8 cellular contexts compared by ENCODE assay signal in genomic region chr18:63317982-63318881, GRCh38. TPM values are rescaled to one million over a fixed set of nuclear protein-coding genes. Genes with fewer than 3 reads are reported as not detected.
DNase-seq lines count a peak whose midpoint lies in the region; ATAC-seq and TF ChIP-seq lines count a peak whose summit lies in the region.

No MANE protein-coding gene starts in this region.

- peak overlapping the region; percentile 94 to 100 (median 99) for H3K4me3 Mint-ChIP-seq in naive thymus-derived CD8-positive, alpha-beta T cell

- H3K27ac Mint-ChIP-seq in naive thymus-derived CD8-positive, alpha-beta T cell, result peak overlapping the region; percentile 87 to 97 (median 96)

- POLR2A ChIA-PET in naive thymus-derived CD8-positive, alpha-beta T cell (lab: Charles Lee), result interaction anchor here (0.7 to 3.9 kb wide), 30 partner anchors 18 to 796 kb away, joined by 3 to 58 read pairs (median 6); partner anchors contain the start of genes VPS4B and ZCCHC2

- H3K9me3 Mint-ChIP-seq in naive thymus-derived CD8-positive, alpha-beta T cell, result no peaks in the 10 kb centered on the region

- peaks cover 27 to 82% (median 61%) of the 10 kb centered on the region in 4 donors for H3K4me1 Mint-ChIP-seq in naive thymus-derived CD8-positive, alpha-beta T cell

- H3K36me3 Mint-ChIP-seq in naive thymus-derived CD8-positive, alpha-beta T cell, result peaks cover 0 to 15% (median 5%) of the 10 kb centered on the region in 3 donors

- peak; percentile 33 for DNase-seq in NCI-H82 (lab: John Stamatoyannopoulos, UW)
- DNase-seq in NCI-H82 treated with DMSO at 0.1 percent for 48 hours (lab: John Stamatoyannopoulos, UW; ENCODE audit: unreplicated experiment), result no peak
- DNase-seq in NCI-H69 (lab: John Stamatoyannopoulos, UW), result peak; percentile 99
- DNase-seq in activated CD8-positive, alpha-beta memory T cell treated with anti-CD3 and anti-CD28 coated beads, Interleukin-2, amount 50 U/mL, for 1 hour (ENCODE audit: extremely low read depth), result peak; percentile 66
- DNase-seq in epithelial cell of proximal tubule (ENCODE audit: low read depth), result no peak
- DNase-seq in naive thymus-derived CD8-positive, alpha-beta T cell, result peak; percentile 63 to 91 (median 76)
- DNase-seq in stimulated activated naive CD4-positive, alpha-beta T cell (lab: John Stamatoyannopoulos, UW), result peak; percentile 58 to 75 (median 62)

- peak overlapping the region; percentile 81 for H3K4me3 ChIP-seq in epithelial cell of proximal tubule (ENCODE audit: low read depth, low read length)

- no peaks in the 10 kb centered on the region for H3K27me3 Mint-ChIP-seq in naive thymus-derived CD8-positive, alpha-beta T cell

- ATAC-seq in HG02973 (IDR thresholded peaks at IDR 0.05; ENCODE audit: unreplicated experiment), result peak; percentile 49
- ATAC-seq in naive thymus-derived CD8-positive, alpha-beta T cell, result peak; percentile 48 to 61

- peak; percentile 91 for TF ChIP-seq CTCF in epithelial cell of proximal tubule (conservative IDR thresholded peaks at IDR 0.05; ENCODE audit: low read depth, low read length)

RNA-seq across cellular contexts. Expression of gene BCL2, which starts 1.3 kb away (rescaled TPM):
- total RNA-seq in epithelial cell of proximal tubule, result 3.0 and 4.7 TPM in 2 replicates
- 10 to 100 TPM; 32.9 to 33.1 TPM for total RNA-seq in naive thymus-derived CD8-positive, alpha-beta T cell
- 10 to 100 TPM; 24.3 to 40.2 (median 31.3) TPM for polyA plus RNA-seq in naive thymus-derived CD8-positive, alpha-beta T cell

RNA-seq across cellular contexts. Expression of gene KDSR, which starts 48.8 kb away (rescaled TPM):
- 25.4 and 38.3 TPM in 2 replicates for total RNA-seq in epithelial cell of proximal tubule
- total RNA-seq in naive thymus-derived CD8-positive, alpha-beta T cell, result 10 to 100 TPM; 49.1 to 50.6 TPM
- 10 to 100 TPM; 55.9 to 66.9 (median 65.4) TPM for polyA plus RNA-seq in naive thymus-derived CD8-positive, alpha-beta T cell

Comparison
In these comparisons a context has a peak if more than half of its experiments do, and no peak if none do; other contexts are left out.
1. DNase-seq: peak in NCI-H82 (single experiment), NCI-H69 (single experiment), activated CD8-positive, alpha-beta memory T cell treated with anti-CD3 and anti-CD28 coated beads, Interleukin-2, amount 50 U/mL, for 1 hour (single experiment), naive thymus-derived CD8-positive, alpha-beta T cell (10 of 10) and stimulated activated naive CD4-positive, alpha-beta T cell (6 of 6); none in NCI-H82 treated with DMSO at 0.1 percent for 48 hours (single experiment) and epithelial cell of proximal tubule (single experiment).